ENCODE assay signal across 11 cellular contexts in the genomic region with DNA sequence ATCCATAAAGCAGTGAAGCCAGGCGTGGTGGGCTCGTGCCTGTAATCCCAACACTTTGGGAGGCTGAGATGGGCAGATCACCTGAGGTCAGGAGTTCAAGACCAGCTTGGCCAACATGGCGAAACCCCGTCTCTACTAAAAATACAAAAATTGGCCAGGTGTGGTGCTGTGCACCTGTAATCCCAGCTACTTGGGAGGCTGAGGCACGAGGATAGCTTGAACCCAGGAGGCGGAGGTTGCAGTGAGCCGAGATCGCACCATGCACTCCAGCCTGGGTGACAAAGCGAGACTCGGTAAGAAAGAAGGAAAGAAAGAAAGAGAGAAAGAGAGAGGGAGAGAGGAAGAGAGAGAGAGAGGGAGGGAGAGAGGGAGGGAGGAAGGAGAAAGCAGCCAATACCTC. TPM values are rescaled to one million over a fixed set of nuclear protein-coding genes. Genes with fewer than 3 reads are reported as not detected.
DNase-seq lines count a peak whose midpoint lies in the region; ATAC-seq, FAIRE-seq and TF ChIP-seq lines count a peak whose summit lies in the region.
"Not testable (repeated sequence)": the region's sequence is repeated elsewhere in the genome, so short reads cannot be mapped to it uniquely, and the experiment has no call there.
"Had no signal": no experiment of that assay in that cellular context is flagged by ENCODE, and none has a peak within 500 bp of the region (broad histone marks: within the 10 kb centered on the region; RNA-seq: fewer than 3 reads in every experiment).

No MANE protein-coding gene starts in this region.

- not testable (repeated sequence) for ATAC-seq in HCT116, K562

- not testable (repeated sequence) for DNase-seq in HCT116 (ENCODE audit: low read depth, low spot score); K562 (ENCODE audit: extremely low read depth in 1 of 4, low spot score in 3 of 4); fibroblast of lung (ENCODE audit: low read depth in 2 of 2); neuronal stem cell (ENCODE audit: low spot score)

- H3K23ac ChIP-seq in neuronal stem cell (ENCODE audit: low read depth, low read length, poor library complexity) = not testable (repeated sequence)

- not testable (repeated sequence) for H2AK5ac ChIP-seq in neuronal stem cell (ENCODE audit: low read depth, low read length)

- CTCF ChIA-PET in HCT116 (lab: Charles Lee) = interaction anchor here (0.8 to 1.2 kb wide), 3 partner anchors 9 to 113 kb away, joined by 3 to 5 read pairs (median 3); no protein-coding TSS in a partner anchor
- CTCF ChIA-PET in K562 (lab: Yijun Ruan, JAX; ENCODE audit: low intra/inter-chr PET ratio) = not testable (repeated sequence)

- not testable (repeated sequence) for H3K9ac ChIP-seq in BLaER1 treated with 17β-estradiol and CSF1 and Interleukin-3, amounts not matched to agents 10 nM and 100 nM; HCT116 (ENCODE audit: low read length); OCI-LY3 (ENCODE audit: low read length); K562 (ENCODE audit: insufficient read depth in 1 of 2, low read depth in 2 of 2, low read length in 2 of 2); neuronal stem cell (ENCODE audit: low read depth, low read length, poor library complexity)
- H3K9ac ChIP-seq in fibroblast of lung (ENCODE audit: insufficient read depth, low read length) = peak overlapping the region; percentile 41

- FAIRE-seq in K562 (lab: Jason Lieb, UNC) = not testable (repeated sequence)

- 0 out of 6 replicates have a peak, but pooled peaks of 1 of the 3 experiments have one; percentile 19 for TF ChIP-seq CTCF in HCT116 (IDR thresholded peaks at IDR 0.05 in 2 of 3, conservative IDR thresholded peaks at IDR 0.05 in 1 of 3; ENCODE audit: borderline replicate concordance in 1 of 3, insufficient read depth in 1 of 3, low read depth in 2 of 3, low read length in 2 of 3)
- not testable (repeated sequence) for TF ChIP-seq CTCF in OCI-LY3 (IDR thresholded peaks at IDR 0.05; ENCODE audit: low read depth, low read length); K562 (IDR thresholded peaks at IDR 0.05 in 2 of 3, conservative IDR thresholded peaks at IDR 0.05 in 1 of 3; ENCODE audit: insufficient read depth in 2 of 3, low read depth in 1 of 3, low read length in 3 of 3); fibroblast of lung (conservative IDR thresholded peaks at IDR 0.05 in 1 of 2, IDR thresholded peaks at IDR 0.05 in 1 of 2; ENCODE audit: low read depth in 1 of 2, low read length in 2 of 2)

- TF ChIP-seq RAD21 in HCT116 (IDR thresholded peaks at IDR 0.05; ENCODE audit: low read depth) = peak; percentile 21; the same call in 1 of the 2 replicates
- TF ChIP-seq RAD21 in K562 (CRISPR knock-in tag; conservative IDR thresholded peaks at IDR 0.05 in 1 of 2, IDR thresholded peaks at IDR 0.05 in 1 of 2) = not testable (repeated sequence)

- H3K14ac ChIP-seq in neuronal stem cell (ENCODE audit: low read length) = not testable (repeated sequence)

- intact Hi-C loops in HCT116 (cut with micrococcal nuclease); K562 (cut with micrococcal nuclease): not testable (repeated sequence)

- H3K79me2 ChIP-seq in HCT116 (ENCODE audit: insufficient read depth, low read length); OCI-LY3 (ENCODE audit: low read length); K562 (ENCODE audit: control insufficient read depth, insufficient read depth, low read length); fibroblast of lung (ENCODE audit: control insufficient read depth, insufficient read depth, low read length): not testable (repeated sequence)

- not testable (repeated sequence) for H2AFZ ChIP-seq in HCT116 (ENCODE audit: low read depth, low read length, poor library complexity, severe bottlenecking); OCI-LY3 (ENCODE audit: low read depth, low read length); K562 (ENCODE audit: low read depth, low read length); fibroblast of lung (ENCODE audit: low read length); neuronal stem cell (ENCODE audit: low read length)

- H3K4ac ChIP-seq in neuronal stem cell (ENCODE audit: low read length) = not testable (repeated sequence)

- TF ChIP-seq EP300 in K562 (IDR thresholded peaks at IDR 0.05; ENCODE audit: low read length) = not testable (repeated sequence)

- BruUV-seq in HCT116 (replicated peaks; lab: Mats Ljungman, UMichigan); K562 (replicated peaks; lab: Mats Ljungman, UMichigan): not testable (repeated sequence)

- not testable (repeated sequence) for H2BK15ac ChIP-seq in neuronal stem cell (ENCODE audit: low read length)

- H3K9me2 ChIP-seq in HCT116 (ENCODE audit: insufficient read depth) = not testable (repeated sequence)

- peaks cover 9 to 21% (median 15%) of the 10 kb centered on the region in 10 experiments for H3K4me1 ChIP-seq in BLaER1 treated with 17β-estradiol and CSF1 and Interleukin-3, amounts not matched to agents 10 nM and 100 nM
- H3K4me1 ChIP-seq in HCT116 (ENCODE audit: control insufficient read depth in 1 of 2, insufficient read depth in 2 of 2, low read length in 2 of 2) = peaks cover 23 to 55% of the 10 kb centered on the region in 2 experiments
- peaks cover 10% of the 10 kb centered on the region for H3K4me1 ChIP-seq in OCI-LY3 (ENCODE audit: low read length)
- H3K4me1 ChIP-seq in K562 (replicated peaks in 1 of 2; ENCODE audit: control insufficient read depth in 2 of 2, insufficient read depth in 2 of 2, low read length in 2 of 2); neuronal stem cell (ENCODE audit: control insufficient read depth in 2 of 2, insufficient read depth in 1 of 2, low read depth in 1 of 2, low read length in 2 of 2): not testable (repeated sequence)
- H3K4me1 ChIP-seq in fibroblast of lung (ENCODE audit: control insufficient read depth, extremely low read depth, insufficient read depth, low read length) = peaks cover 15% of the 10 kb centered on the region
- peaks cover 26% of the 10 kb centered on the region for H3K4me1 ChIP-seq in mesodermal cell (ENCODE audit: control insufficient read depth, insufficient read depth, low read length, poor library complexity, severe bottlenecking)

- peaks cover 7 to 99% (median 21%) of the 10 kb centered on the region in 11 experiments for H3K27me3 ChIP-seq in BLaER1 treated with 17β-estradiol and CSF1 and Interleukin-3, amounts not matched to agents 10 nM and 100 nM
- not testable (repeated sequence) for H3K27me3 ChIP-seq in HCT116 (ENCODE audit: insufficient read depth, low read length); OCI-LY3 (ENCODE audit: low read depth, low read length); fibroblast of lung (ENCODE audit: control insufficient read depth, insufficient read depth, low read length); neuronal stem cell (ENCODE audit: control insufficient read depth in 3 of 3, insufficient read depth in 3 of 3, low read depth in 1 of 3, low read length in 3 of 3)
- H3K27me3 ChIP-seq in K562 (ENCODE audit: control insufficient read depth in 2 of 2, insufficient read depth in 2 of 2, low read length in 2 of 2) = peaks cover 6 to 23% of the 10 kb centered on the region in 2 experiments; a peak in 4 of 5 replicates

- not testable (repeated sequence) for TF ChIP-seq POLR2A in HCT116 (IDR thresholded peaks at IDR 0.05; ENCODE audit: borderline replicate concordance, extremely low read depth, insufficient read depth, insufficient read length); K562 (conservative IDR thresholded peaks at IDR 0.05)

- H3K9me1 ChIP-seq in K562 (ENCODE audit: control insufficient read depth, insufficient read depth, low read length) = not testable (repeated sequence)

- H3K9me3 ChIP-seq in BLaER1 treated with 17β-estradiol and CSF1 and Interleukin-3, amounts not matched to agents 10 nM and 100 nM (replicated peaks in 1 of 11); HCT116 (ENCODE audit: control insufficient read depth in 1 of 2, insufficient read depth in 1 of 2, low read depth in 1 of 2, low read length in 2 of 2); OCI-LY3 (ENCODE audit: insufficient read depth, low read length); K562 (replicated peaks; ENCODE audit: control insufficient read depth, insufficient read depth, low read depth, low read length); fibroblast of lung (ENCODE audit: control insufficient read depth, insufficient read depth, low read depth, low read length); mesodermal cell (ENCODE audit: control insufficient read depth, low read length); neuronal stem cell (replicated peaks in 1 of 2; ENCODE audit: control insufficient read depth in 2 of 2, insufficient read depth in 1 of 2, low read depth in 1 of 2, low read length in 2 of 2): not testable (repeated sequence)

- not testable (repeated sequence) for H4K91ac ChIP-seq in neuronal stem cell (ENCODE audit: low read depth, low read length, poor library complexity)

- not testable (repeated sequence) for H2BK5ac ChIP-seq in neuronal stem cell (ENCODE audit: low read length)

- peaks cover 0 to 61% (median 3%) of the 10 kb centered on the region in 11 experiments; a peak in 9 of 22 replicates for H4K20me1 ChIP-seq in BLaER1 treated with 17β-estradiol and CSF1 and Interleukin-3, amounts not matched to agents 10 nM and 100 nM
- not testable (repeated sequence) for H4K20me1 ChIP-seq in HCT116 (ENCODE audit: insufficient read depth); OCI-LY3 (ENCODE audit: insufficient read depth, low read length); K562 (replicated peaks; ENCODE audit: control insufficient read depth, insufficient read depth, low read length); fibroblast of lung (ENCODE audit: control insufficient read depth, extremely low read depth, insufficient read depth, low read length)

- H3K27ac ChIP-seq in BLaER1 treated with 17β-estradiol and CSF1 and Interleukin-3, amounts not matched to agents 10 nM and 100 nM; HCT116 (ENCODE audit: low read depth, low read length); OCI-LY3 (ENCODE audit: low read length); K562 (ENCODE audit: extremely low read depth, low read depth, low read length); neuronal stem cell (replicated peaks; ENCODE audit: low read length): not testable (repeated sequence)
- peak overlapping the region; percentile 35 for H3K27ac ChIP-seq in fibroblast of lung (ENCODE audit: insufficient read depth, low read length)
- peak overlapping the region; percentile 83 for H3K27ac ChIP-seq in mesodermal cell (ENCODE audit: low read depth, low read length, severe bottlenecking)

- H3K79me1 ChIP-seq in neuronal stem cell (ENCODE audit: low read depth, low read length) = not testable (repeated sequence)

- POLR2A ChIA-PET in HCT116 (lab: Charles Lee) = interaction anchor here (1.7 kb wide), 1 partner anchor 11 kb away, joined by 6 read pairs; no protein-coding TSS in a partner anchor
- POLR2A ChIA-PET in K562 (lab: Yijun Ruan, JAX) = not testable (repeated sequence)

- not testable (repeated sequence) for H2BK12ac ChIP-seq in neuronal stem cell (ENCODE audit: low read length)

- H3K4me3 ChIP-seq in BLaER1 treated with 17β-estradiol and CSF1 and Interleukin-3, amounts not matched to agents 10 nM and 100 nM; HCT116 (replicated peaks in 1 of 2; ENCODE audit: low read depth in 1 of 2, low read length in 2 of 2); K562; fibroblast of lung (replicated peaks in 1 of 4; ENCODE audit: control extremely low read depth in 1 of 4, insufficient read depth in 1 of 4, low read depth in 3 of 4, low read length in 4 of 4); mesodermal cell (ENCODE audit: extremely low read depth, insufficient read depth, low read length, poor library complexity, severe bottlenecking); neuronal stem cell (ENCODE audit: low read length in 2 of 2): not testable (repeated sequence)
- peak overlapping the region; percentile 64; the same call in 1 of the 2 replicates for H3K4me3 ChIP-seq in OCI-LY3 (ENCODE audit: low read length)

- peak overlapping the region; percentile 67 to 84 (median 72); a peak in 21 of 22 replicates for H3K4me2 ChIP-seq in BLaER1 treated with 17β-estradiol and CSF1 and Interleukin-3, amounts not matched to agents 10 nM and 100 nM
- H3K4me2 ChIP-seq in HCT116 (ENCODE audit: low read length) (peak overlapping the region; percentile 46), OCI-LY3 (ENCODE audit: low read length) (peak overlapping the region; percentile 76)
- not testable (repeated sequence) for H3K4me2 ChIP-seq in K562 (ENCODE audit: insufficient read depth, low read length); fibroblast of lung (ENCODE audit: extremely low read depth, insufficient read depth, low read length); neuronal stem cell (ENCODE audit: insufficient read depth, low read length, poor library complexity, severe bottlenecking)

- H4K8ac ChIP-seq in neuronal stem cell (ENCODE audit: low read depth, low read length) = peak overlapping the region; percentile 65

- WGBS in K562 (ENCODE audit: insufficient coverage, low coverage, missing lambda C conversion rate) = 49% methylated on average over 10 of the region's 10 CpGs
- WGBS in mesodermal cell (ENCODE audit: insufficient coverage in 2 of 2), 2 experiments = 94 to 97% methylated on average over 8 to 10 of the region's 10 CpGs
- no CpG with 5 or more reads among the region's 10 CpGs for WGBS in neuronal stem cell (ENCODE audit: extremely low coverage in 2 of 2, insufficient read length in 2 of 2, insufficient replicate concordance in 1 of 2), 2 donors

- RAD21 ChIA-PET in HCT116 (lab: Charles Lee; ENCODE audit: low non-redundant PET in 1 of 2, low total read pairs in 2 of 2, uncharacterized antibody in 2 of 2, unreplicated experiment in 2 of 2) = not testable (repeated sequence)

- in situ Hi-C loops in K562 (cut with MboI) = not testable (repeated sequence)

- not testable (repeated sequence) for H3K18ac ChIP-seq in neuronal stem cell (ENCODE audit: low read length)

- not testable (repeated sequence) for H3K36me3 ChIP-seq in BLaER1 treated with 17β-estradiol and CSF1 and Interleukin-3, amounts not matched to agents 10 nM and 100 nM; HCT116 (ENCODE audit: control insufficient read depth in 1 of 2, insufficient read depth in 2 of 2, low read length in 2 of 2); OCI-LY3 (replicated peaks; ENCODE audit: low read depth, low read length); K562 (ENCODE audit: control insufficient read depth, insufficient read depth, low read length); fibroblast of lung (ENCODE audit: control insufficient read depth, insufficient read depth, low read length); mesodermal cell (ENCODE audit: control insufficient read depth, insufficient read depth, low read length); neuronal stem cell (replicated peaks in 1 of 2; ENCODE audit: control insufficient read depth in 2 of 2, insufficient read depth in 2 of 2, low read length in 2 of 2)

- H2BK120ac ChIP-seq in neuronal stem cell (ENCODE audit: low read depth, low read length) = not testable (repeated sequence)

RNA-seq across cellular contexts. Expression of gene BCAR1, which starts 21.2 kb away (rescaled TPM):
- total RNA-seq in HCT116 (2021; ENCODE audit: unreplicated experiment) (49.6 TPM), K562 (2014; rRNA removed) (14.1 and 16.0 TPM in 2 replicates), K562 (2014; rRNA removed; fragmentation: Illumina TruSeq; extraction: Trizol) (1.1 and 1.7 TPM in 2 replicates), K562 (2015; rRNA removed; fragmentation: Illumina TruSeq; extraction: Trizol) (7.2 and 8.8 TPM in 2 replicates), K562 (2021) (25.6 and 26.3 TPM in 2 replicates), fibroblast of lung (26.5 and 36.8 TPM in 2 replicates)
- polyA plus RNA-seq in HCT116 (2012) = 33.8 and 34.4 TPM in 2 replicates
- total RNA-seq in K562 (2011; cell fraction: chromatin; rRNA removed; ENCODE audit: low replicate concordance) = 30.5 and 82.5 TPM in 2 replicates
- total RNA-seq in K562 (2011; cell fraction: nucleolus; rRNA removed) = 37.8 and 38.7 TPM in 2 replicates
- 29.8 and 32.0 TPM in 2 replicates for total RNA-seq in K562 (2011; cell fraction: nucleoplasm; rRNA removed)
- polyA plus RNA-seq in K562 (2011; rRNA removed) (3.6 and 6.0 TPM in 2 replicates), K562 (2014; fragmentation: Illumina TruSeq; extraction: Trizol) (3.4 and 11.4 TPM in 2 replicates), K562 (2014; fragmentation: Nextera tagmentation; extraction: Ambion mirVana) (under 1 TPM; 0.10 to 0.13 TPM), K562 (2014; rRNA removed) (9.8 and 10.5 TPM in 2 replicates), fibroblast of lung (32.8 and 66.5 TPM in 2 replicates)
- polyA plus RNA-seq in K562 (2011; cell fraction: cytosol; rRNA removed) = 3.6 and 13.5 TPM in 2 replicates
- polyA plus RNA-seq in K562 (2011; cell fraction: nucleus; rRNA removed) = 21.5 and 40.4 TPM in 2 replicates
- polyA plus RNA-seq in K562 (2012) = 14.6 and 20.3 TPM in 2 replicates
- polyA minus RNA-seq in K562 (2011; rRNA and poly(A)+ RNA removed) = 5.7 and 5.9 TPM in 2 replicates
- 6.9 and 14.9 TPM in 2 replicates for polyA minus RNA-seq in K562 (2011; cell fraction: cytosol; rRNA and poly(A)+ RNA removed)
- 16.6 and 18.6 TPM in 2 replicates for polyA minus RNA-seq in K562 (2011; cell fraction: nucleus; rRNA and poly(A)+ RNA removed)
- polyA plus RNA-seq in fibroblast of lung (2012) = 68.9 and 146 TPM in 2 replicates
- 37.6 and 115 TPM in 2 replicates for polyA minus RNA-seq in fibroblast of lung (ENCODE audit: low replicate concordance)
- 122 TPM for polyA plus RNA-seq in mesodermal cell (2013, experiment 1 of 2)
- 83.0 TPM for polyA plus RNA-seq in mesodermal cell (2013, experiment 2 of 2)
- 43.7 TPM for polyA plus RNA-seq in neuronal stem cell (2013, experiment 1 of 2)
- polyA plus RNA-seq in neuronal stem cell (2013, experiment 2 of 2) = 43.2 TPM
- total RNA-seq: CD8-positive, alpha-beta T cell had no signal

RNA-seq across cellular contexts. Expression of gene CTRB1, which starts 53.8 kb away (rescaled TPM):
- total RNA-seq in HCT116 (2021; ENCODE audit: unreplicated experiment) (5.6 TPM), K562 (2014; rRNA removed) (not detected in 2 replicates), K562 (2014; rRNA removed; fragmentation: Illumina TruSeq; extraction: Trizol) (not detected in 2 replicates), K562 (2015; rRNA removed; fragmentation: Illumina TruSeq; extraction: Trizol) (not detected in 2 replicates), K562 (2021) (2.3 and 5.3 TPM in 2 replicates), fibroblast of lung (not detected in 2 replicates)
- polyA plus RNA-seq in HCT116 (2012) = 0.10 TPM in 1 of 2 replicates, not detected in the other
- not detected in 2 replicates for total RNA-seq in K562 (2011; cell fraction: chromatin; rRNA removed; ENCODE audit: low replicate concordance)
- not detected in 2 replicates for total RNA-seq in K562 (2011; cell fraction: nucleolus; rRNA removed)
- not detected in 2 replicates for total RNA-seq in K562 (2011; cell fraction: nucleoplasm; rRNA removed)
- polyA plus RNA-seq in K562 (2011; rRNA removed) (not detected in 2 replicates), K562 (2014; fragmentation: Illumina TruSeq; extraction: Trizol) (not detected in 2 replicates), K562 (2014; fragmentation: Nextera tagmentation; extraction: Ambion mirVana) (not detected), K562 (2014; rRNA removed) (not detected in 2 replicates), fibroblast of lung (not detected in 2 replicates)
- not detected in 2 replicates for polyA plus RNA-seq in K562 (2011; cell fraction: cytosol; rRNA removed)
- not detected in 2 replicates for polyA plus RNA-seq in K562 (2011; cell fraction: nucleus; rRNA removed)
- not detected in 2 replicates for polyA plus RNA-seq in K562 (2012)
- not detected in 2 replicates for polyA minus RNA-seq in K562 (2011; rRNA and poly(A)+ RNA removed)
- not detected in 2 replicates for polyA minus RNA-seq in K562 (2011; cell fraction: cytosol; rRNA and poly(A)+ RNA removed)
- polyA minus RNA-seq in K562 (2011; cell fraction: nucleus; rRNA and poly(A)+ RNA removed) = not detected in 2 replicates
- polyA plus RNA-seq in fibroblast of lung (2012) = 0.40 TPM in 1 of 2 replicates, not detected in the other
- not detected in 2 replicates for polyA minus RNA-seq in fibroblast of lung (ENCODE audit: low replicate concordance)
- polyA plus RNA-seq in mesodermal cell (2013, experiment 1 of 2) = not detected
- not detected for polyA plus RNA-seq in mesodermal cell (2013, experiment 2 of 2)
- 0.06 TPM for polyA plus RNA-seq in neuronal stem cell (2013, experiment 1 of 2)
- polyA plus RNA-seq in neuronal stem cell (2013, experiment 2 of 2) = 0.06 TPM
- total RNA-seq: Caco-2; CD4-positive, CD25-positive, alpha-beta regulatory T cell; CD8-positive, alpha-beta T cell had no signal
- polyA plus RNA-seq: A549; CD4-positive, CD25-positive, alpha-beta regulatory T cell had no signal
